ENCODE assay signal across 13 cellular contexts in the genomic region with DNA sequence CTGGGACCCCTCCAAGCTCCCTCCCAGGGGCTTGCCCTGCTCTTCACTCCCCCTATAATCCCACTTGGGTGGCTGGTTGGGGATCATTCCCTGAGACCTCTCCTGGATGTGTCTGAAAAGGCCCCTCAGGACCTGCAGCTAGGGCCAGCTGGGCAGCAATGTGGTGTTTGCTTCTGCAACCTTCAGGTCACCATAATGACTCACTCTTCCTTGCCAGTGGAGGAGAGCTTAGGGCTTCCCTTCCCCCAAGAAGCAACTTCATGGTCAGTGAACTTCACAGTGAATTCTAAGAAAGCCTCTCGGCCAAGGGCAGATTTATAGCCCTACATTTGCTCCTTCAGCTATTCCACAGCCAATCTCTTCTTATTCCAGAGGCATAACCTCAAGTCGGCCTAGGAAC. TPM values are rescaled to one million over a fixed set of nuclear protein-coding genes. Genes with fewer than 3 reads are reported as not detected.
A peak's percentile ranks its signal among the peaks of the same experiment; 100 is the strongest.
DNase-seq lines count a peak whose midpoint lies in the region; ATAC-seq, FAIRE-seq and TF ChIP-seq lines count a peak whose summit lies in the region.
"Had no signal": no experiment of that assay in that cellular context is flagged by ENCODE, and none has a peak within 500 bp of the region (broad histone marks: within the 10 kb centered on the region; RNA-seq: fewer than 3 reads in every experiment).

No MANE protein-coding gene starts in this region.

- TF ChIP-seq POLR2A in GM12892 (IDR thresholded peaks at IDR 0.05; ENCODE audit: low read depth, low read length), result no peak

- no peaks in the 10 kb centered on the region for H3K27me3 ChIP-seq in BE2C

- no peak overlapping the region for H3K4me3 ChIP-seq in BE2C (ENCODE audit: low read depth, low read length)
- H3K4me3 ChIP-seq: dorsolateral prefrontal cortex had no signal

- DNase-seq in ACHN, result peak; percentile 27
- no peak for DNase-seq in GM12892 (ENCODE audit: insufficient read length)
- DNase-seq in UCSD-AML1 (lab: John Stamatoyannopoulos, UW; ENCODE audit: unreplicated experiment), result peak; percentile 64
- peak; percentile 4 for DNase-seq in fibroblast of peridontal ligament (ENCODE audit: extremely low read depth)
- DNase-seq in activated CD4-positive, CD25-positive, alpha-beta regulatory T cell treated with anti-CD3 and anti-CD28 coated beads, Interleukin-2, amount 50 U/mL, for 72 hours, result no peak
- DNase-seq in BE2C, result no peak
- DNase-seq: Caco-2, dorsolateral prefrontal cortex, GOT3, NCI-H2029, occipital lobe had no signal

- no peaks in the 10 kb centered on the region for H3K36me3 ChIP-seq in BE2C

- FAIRE-seq in GM12892 (lab: Jason Lieb, UNC), result peak; percentile 84

- in situ Hi-C loops in ACHN (cut with HindIII; ENCODE audit: low pct_ligation_motif_present, low pct_unique_long_range_greater_than_20kb, low sequenced_read_pairs), result no loop called here

- ATAC-seq in GM18867 (IDR thresholded peaks at IDR 0.05; ENCODE audit: unreplicated experiment) (no peak), HG03196 (IDR thresholded peaks at IDR 0.05; ENCODE audit: unreplicated experiment) (no peak)

- no peaks in the 10 kb centered on the region for H3K9me3 ChIP-seq in BE2C
- H3K9me3 ChIP-seq: Caco-2 had no signal

- no peaks in the 10 kb centered on the region for H3K4me1 ChIP-seq in BE2C
- H3K4me1 ChIP-seq: Caco-2 had no signal

- TF ChIP-seq CTCF in BE2C (IDR thresholded peaks at IDR 0.05; ENCODE audit: low read depth, low read length), result no peak

RNA-seq across cellular contexts. Expression of a gene that starts 45.1 kb away (rescaled TPM):
- 1.5 TPM for polyA plus RNA-seq in GM12892 (2012; ENCODE audit: missing spikeins)
- polyA plus RNA-seq in BE2C (2012; ENCODE audit: insufficient read depth, insufficient read length, low read depth), result 12.5 TPM

Comparison
In these comparisons a context has a peak if more than half of its experiments do, and no peak if none do; other contexts are left out.
1. DNase-seq: peak in ACHN (single experiment), UCSD-AML1 (single experiment) and fibroblast of peridontal ligament (single experiment); none in GM12892 (single experiment), activated CD4-positive, CD25-positive, alpha-beta regulatory T cell treated with anti-CD3 and anti-CD28 coated beads, Interleukin-2, amount 50 U/mL, for 72 hours (single experiment) and BE2C (single experiment).